ENCODE assay signal across 3 cellular contexts in genomic region chr16:55613578-55614333, GRCh38.
TF ChIP-seq lines count a peak whose summit lies in the region.

No MANE protein-coding gene starts in this region.

TF ChIP-seq in K562, 482 proteins besides CTCF, POLR2A, EP300 and RAD21:
- TF ChIP-seq AFF1 (IDR thresholded peaks at IDR 0.05; ENCODE audit: low read depth in 1 of 2, partially characterized antibody in 2 of 2) = no peak
- TF ChIP-seq PYGO2 (tag; IDR thresholded peaks at IDR 0.05) = no peak
- TF ChIP-seq FOXO4 (CRISPR knock-in tag; IDR thresholded peaks at IDR 0.05) = no peak
- TF ChIP-seq TCFL5 (CRISPR knock-in tag; conservative IDR thresholded peaks at IDR 0.05) = no peak
- TF ChIP-seq ZNF830 (CRISPR knock-in tag; IDR thresholded peaks at IDR 0.05) = no peak
- no peak for TF ChIP-seq THAP12 (CRISPR knock-in tag; IDR thresholded peaks at IDR 0.05)

TF ChIP-seq in endothelial cell of umbilical vein, 7 proteins besides CTCF, POLR2A, EP300 and RAD21:
- peak; percentile 55 for TF ChIP-seq GATA2 (IDR thresholded peaks at IDR 0.05; ENCODE audit: insufficient read depth, insufficient read length, low read depth, low read length)
- no peak for TF ChIP-seq EZH2 (IDR thresholded peaks at IDR 0.05; ENCODE audit: borderline replicate concordance, low read depth, low read length, severe bottlenecking)
- TF ChIP-seq FOS (IDR thresholded peaks at IDR 0.05; ENCODE audit: borderline replicate concordance, insufficient read depth, low read length) = peak; percentile 70

TF ChIP-seq in GM12891, 5 proteins besides CTCF, POLR2A, EP300 and RAD21:
- TF ChIP-seq POU2F2 (IDR thresholded peaks at IDR 0.05; ENCODE audit: low read depth, low read length) (no peak), SPI1 (IDR thresholded peaks at IDR 0.05; ENCODE audit: low read depth, low read length) (no peak), PAX5 (IDR thresholded peaks at IDR 0.05; ENCODE audit: insufficient read depth, low read length, severe bottlenecking) (no peak), TAF1 (IDR thresholded peaks at IDR 0.05; ENCODE audit: low read depth, low read length) (no peak), POLR2AphosphoS5 (IDR thresholded peaks at IDR 0.05; ENCODE audit: low read depth, low read length) (no peak)
